Comparison of ENCODE assay signal across 1 cellular context in genomic region chr3:177162742-177163141, GRCh38.
TF ChIP-seq lines count a peak whose summit lies in the region.

No MANE protein-coding gene starts in this region.

TF ChIP-seq in IMR-90, 13 proteins besides CTCF, POLR2A, EP300 and RAD21:
- no peak for TF ChIP-seq RCOR1 (IDR thresholded peaks at IDR 0.05; ENCODE audit: insufficient replicate concordance, low read length)
- no peak for TF ChIP-seq MAZ (IDR thresholded peaks at IDR 0.05; ENCODE audit: borderline replicate concordance, low read depth, low read length)
- TF ChIP-seq ELK1 (IDR thresholded peaks at IDR 0.05; ENCODE audit: borderline replicate concordance, low read depth, low read length), result no peak
- TF ChIP-seq SMC3 (IDR thresholded peaks at IDR 0.05; ENCODE audit: low read depth, low read length), result no peak
- no peak for TF ChIP-seq MXI1 (IDR thresholded peaks at IDR 0.05; ENCODE audit: borderline replicate concordance, low read depth, low read length)
- no peak for TF ChIP-seq MAFK (IDR thresholded peaks at IDR 0.05; ENCODE audit: low read depth, low read length)
